In genomic region chr4:47075241-47075640, GRCh38 we compare ENCODE assay signal across 25 cellular contexts. TPM values are rescaled to one million over a fixed set of nuclear protein-coding genes. Genes with fewer than 3 reads are reported as not detected.
DNase-seq lines count a peak whose midpoint lies in the region; ATAC-seq and TF ChIP-seq lines count a peak whose summit lies in the region.
"Had no signal": no experiment of that assay in that cellular context is flagged by ENCODE, and none has a peak within 500 bp of the region (broad histone marks: within the 10 kb centered on the region; RNA-seq: fewer than 3 reads in every experiment).

No MANE protein-coding gene starts in this region.

- H3K4me3 ChIP-seq in GM23338 = no peak overlapping the region
- H3K4me3 ChIP-seq in Panc1 (ENCODE audit: low read depth in 2 of 2, low read length in 2 of 2) = no peak overlapping the region
- H3K4me3 ChIP-seq: lung, pancreas, skin epidermis, vagina had no signal

- in situ Hi-C loops in Panc1 (cut with HindIII; ENCODE audit: low pct_unique_long_range_greater_than_20kb, low sequenced_read_pairs) (no loop called here), GM13976 (cut with MboI; ENCODE audit: low sequenced_read_pairs, unreplicated experiment) (no loop called here)

- no peak overlapping the region for H3K27ac ChIP-seq in GM23338 (ENCODE audit: low read depth)
- H3K27ac ChIP-seq in Panc1 (ENCODE audit: low read length) = no peak overlapping the region
- H3K27ac ChIP-seq: pancreas, skin epidermis, vagina, VCaP had no signal

- no peaks in the 10 kb centered on the region for H3K9me3 ChIP-seq in Panc1 (ENCODE audit: control insufficient read depth, insufficient read depth, low read depth, low read length)
- H3K9me3 ChIP-seq: pancreas, vagina had no signal

- ATAC-seq in GM23338 (no peak), Panc1 (no peak), GM21786 (IDR thresholded peaks at IDR 0.05; ENCODE audit: unreplicated experiment) (no peak)

- no peaks in the 10 kb centered on the region for H3K9me3 Mint-ChIP-seq in GM23338
- H3K9me3 Mint-ChIP-seq in Calu3 (ENCODE audit: low read depth, unreplicated experiment) = peaks cover 6% of the 10 kb centered on the region
- H3K9me3 Mint-ChIP-seq: activated CD4-positive, alpha-beta memory T cell treated with anti-CD3 and anti-CD28 coated beads for 36 hours; activated naive CD4-positive, alpha-beta T cell treated with anti-CD3 and anti-CD28 coated beads, Interleukin-2, amount 50 U/mL, for 24 hours; activated T-cell treated with anti-CD3 and anti-CD28 coated beads, Interleukin-2, amount 50 U/mL, for 24 hours had no signal

- no peaks in the 10 kb centered on the region for H3K36me3 ChIP-seq in GM23338 (ENCODE audit: insufficient read depth)
- no peaks in the 10 kb centered on the region for H3K36me3 ChIP-seq in Panc1 (ENCODE audit: control insufficient read depth, insufficient read depth, low read length)
- H3K36me3 ChIP-seq: pancreas, vagina had no signal

- H3K27me3 ChIP-seq in GM23338 (ENCODE audit: insufficient read depth) (no peaks in the 10 kb centered on the region), Panc1 (ENCODE audit: control insufficient read depth, insufficient read depth, low read length) (no peaks in the 10 kb centered on the region)
- H3K27me3 ChIP-seq: pancreas, vagina had no signal

- H3K27me3 Mint-ChIP-seq in GM23338 (ENCODE audit: insufficient read depth, low read depth, poor library complexity) = peaks cover 2% of the 10 kb centered on the region
- H3K27me3 Mint-ChIP-seq in Calu3 (ENCODE audit: unreplicated experiment) = no peaks in the 10 kb centered on the region
- H3K27me3 Mint-ChIP-seq: activated CD4-positive, alpha-beta memory T cell treated with anti-CD3 and anti-CD28 coated beads for 36 hours had no signal

- intact Hi-C loops in Panc1 (cut with micrococcal nuclease; ENCODE audit: unreplicated experiment) = no loop called here
- intact Hi-C loops in Calu3 (cut with micrococcal nuclease; ENCODE audit: unreplicated experiment) = no loop called here

- H3F3A ChIP-seq in GM23338 (replicated peaks; ENCODE audit: low read depth) = no peaks in the 10 kb centered on the region

- no peaks in the 10 kb centered on the region for H3K79me2 ChIP-seq in GM23338 (replicated peaks; ENCODE audit: insufficient read depth)

- no peak overlapping the region for H3K27ac Mint-ChIP-seq in GM23338
- H3K27ac Mint-ChIP-seq in Calu3 (ENCODE audit: unreplicated experiment) = no peak overlapping the region
- H3K27ac Mint-ChIP-seq: activated CD4-positive, alpha-beta memory T cell treated with anti-CD3 and anti-CD28 coated beads for 36 hours; activated naive CD4-positive, alpha-beta T cell treated with anti-CD3 and anti-CD28 coated beads, Interleukin-2, amount 50 U/mL, for 24 hours; activated T-cell treated with anti-CD3 and anti-CD28 coated beads, Interleukin-2, amount 50 U/mL, for 24 hours; naive B cell had no signal

- POLR2A ChIA-PET in Panc1 (lab: Charles Lee) = no interaction called here

- no peaks in the 10 kb centered on the region for H3K36me3 Mint-ChIP-seq in GM23338 (ENCODE audit: low read depth)
- H3K36me3 Mint-ChIP-seq in Calu3 (ENCODE audit: insufficient read depth, unreplicated experiment) = no peaks in the 10 kb centered on the region
- H3K36me3 Mint-ChIP-seq: activated CD4-positive, alpha-beta memory T cell treated with anti-CD3 and anti-CD28 coated beads for 36 hours; activated naive CD4-positive, alpha-beta T cell treated with anti-CD3 and anti-CD28 coated beads, Interleukin-2, amount 50 U/mL, for 24 hours; naive B cell had no signal

- TF ChIP-seq CTCF in GM23338 (conservative IDR thresholded peaks at IDR 0.05; ENCODE audit: low read depth in 2 of 2) (no peak), Panc1 (IDR thresholded peaks at IDR 0.05) (no peak), Calu3 (IDR thresholded peaks at IDR 0.05; ENCODE audit: unreplicated experiment) (no peak), GM13976 (IDR thresholded peaks at IDR 0.05; ENCODE audit: borderline replicate concordance, control extremely low read depth, extremely low read depth, insufficient read depth, missing control alignments) (no peak)

- BruUV-seq in Panc1 (replicated peaks; lab: Mats Ljungman, UMichigan) = no TSS peak
- BruUV-seq in Calu3 (replicated peaks; lab: Mats Ljungman, UMichigan) = no TSS peak

- CTCF ChIA-PET in Panc1 (lab: Charles Lee) = no interaction called here
- CTCF ChIA-PET in Calu3 (lab: Charles Lee) = no interaction called here

- no peak overlapping the region for H3K4me3 Mint-ChIP-seq in GM23338
- H3K4me3 Mint-ChIP-seq in Calu3 (ENCODE audit: low read depth, unreplicated experiment) = no peak overlapping the region
- H3K4me3 Mint-ChIP-seq: activated CD4-positive, alpha-beta memory T cell treated with anti-CD3 and anti-CD28 coated beads for 36 hours; activated naive CD4-positive, alpha-beta T cell treated with anti-CD3 and anti-CD28 coated beads, Interleukin-2, amount 50 U/mL, for 24 hours; activated T-cell treated with anti-CD3 and anti-CD28 coated beads, Interleukin-2, amount 50 U/mL, for 24 hours; naive B cell had no signal

- H3K4me2 ChIP-seq in GM23338 = no peak overlapping the region

- H3K9me2 ChIP-seq in GM23338 (ENCODE audit: insufficient read depth) = peaks cover 5% of the 10 kb centered on the region; the same call in 1 of the 2 replicates

- H3K4me1 ChIP-seq in GM23338 (ENCODE audit: insufficient read depth) = 0 out of 2 replicates have a peak, but pooled peaks cover 7% of the 10 kb centered on the region
- H3K4me1 ChIP-seq in Panc1 (ENCODE audit: control insufficient read depth, insufficient read depth, low read length) = no peaks in the 10 kb centered on the region
- H3K4me1 ChIP-seq: pancreas, vagina had no signal

- DNase-seq in GM23338 (ENCODE audit: low spot score) (no peak), Panc1 (ENCODE audit: low read depth, low spot score) (peak; percentile 32), dermis blood vessel endothelial cell (peak; percentile 57), non-pigmented ciliary epithelial cell (ENCODE audit: low read depth) (peak; percentile 17), Calu3 (no peak), GM13976 (ENCODE audit: low spot score) (no peak), NCI-H2171 (lab: John Stamatoyannopoulos, UW) (no peak)
- DNase-seq: activated CD4-positive, alpha-beta memory T cell treated with anti-CD3 and anti-CD28 coated beads for 36 hours; activated T-cell treated with anti-CD3 and anti-CD28 coated beads, Interleukin-2, amount 50 U/mL, for 24 hours; Kasumi-1; naive B cell; NCI-H1694 treated with DMSO at 0.1 percent for 48 hours; NCI-H446 treated with DMSO at 0.1 percent for 48 hours; pancreas; SHP77; stimulated activated CD8-positive, alpha-beta memory T cell treated with anti-CD3 and anti-CD28 coated beads, Interleukin-4, amount 100 ng/mL, for 48 hours; substantia nigra had no signal

- H2AFZ ChIP-seq in GM23338 = 0 out of 2 replicates have a peak overlapping the region, but pooled peaks have one; percentile 48

- no peaks in the 10 kb centered on the region for H4K20me1 ChIP-seq in GM23338 (replicated peaks; ENCODE audit: insufficient read depth)

- H3K4me1 Mint-ChIP-seq in GM23338 = peaks cover 12% of the 10 kb centered on the region; the same call in 2 of the 3 replicates
- peaks cover 22% of the 10 kb centered on the region for H3K4me1 Mint-ChIP-seq in Calu3 (ENCODE audit: low read depth, unreplicated experiment)
- H3K4me1 Mint-ChIP-seq: activated naive CD4-positive, alpha-beta T cell treated with anti-CD3 and anti-CD28 coated beads, Interleukin-2, amount 50 U/mL, for 24 hours; naive B cell had no signal

TF ChIP-seq in GM23338, 12 proteins besides CTCF, POLR2A, EP300 and RAD21 (continues in another document):
- TF ChIP-seq REST (IDR thresholded peaks at IDR 0.05; ENCODE audit: unreplicated experiment) (no peak), NANOG (IDR thresholded peaks at IDR 0.05; ENCODE audit: borderline replicate concordance) (no peak)

RNA-seq across cellular contexts. Expression of gene GABRB1, which starts 43.9 kb away (rescaled TPM):
- total RNA-seq in GM23338 (2014; rRNA removed; shearing (Covaris generic)) = 0.97 and 1.0 TPM in 2 replicates
- 0.14 and 0.26 TPM in 2 replicates for polyA plus RNA-seq in GM23338 (2016; fragmentation: Nextera tagmentation; extraction: Ambion mirVana)
- not detected for total RNA-seq in Panc1 (2021; ENCODE audit: unreplicated experiment)
- polyA plus RNA-seq in Panc1 (2012; ENCODE audit: insufficient read length) = not detected
- not detected in 2 replicates for total RNA-seq in dermis blood vessel endothelial cell
- not detected in 2 replicates for total RNA-seq in Calu3 (2022)
- total RNA-seq: activated CD4-positive, alpha-beta memory T cell treated with anti-CD3 and anti-CD28 coated beads for 36 hours; dermis microvascular lymphatic vessel endothelial cell; pancreas; T-helper 1 cell treated with Interleukin-12 subunit alpha and Interleukin-12 subunit beta and Interleukin-4 antibody, amounts not matched to agents 30 ng/mL and 1 ng/mL, for 36 hours; vagina had no signal
- polyA plus RNA-seq: lung had no signal

Comparison
In these comparisons a context has a peak if more than half of its experiments do, and no peak if none do; other contexts are left out.
1. DNase-seq: peak in Panc1 (single experiment), dermis blood vessel endothelial cell (single experiment) and non-pigmented ciliary epithelial cell (single experiment); none in GM23338 (single experiment), Calu3 (single experiment), GM13976 (single experiment) and NCI-H2171 (single experiment).